In genomic region chr7:130982160-130982638, GRCh38 we compare ENCODE assay signal across 8 cellular contexts.
DNase-seq lines count a peak whose midpoint lies in the region; ATAC-seq and TF ChIP-seq lines count a peak whose summit lies in the region.

No MANE protein-coding gene starts in this region.

- peaks cover 2% of the 10 kb centered on the region for H3K27me3 Mint-ChIP-seq in endothelial cell (ENCODE audit: unreplicated experiment)
- H3K27me3 Mint-ChIP-seq in natural killer cell treated with Interleukin-12 subunit alpha and Interleukin-12 subunit beta and Interleukin-15 and Interleukin-18, amount 100 ng/mL, for 72 hours, result no peaks in the 10 kb centered on the region

- no peaks in the 10 kb centered on the region; the same call in 1 of the 2 replicates for H3K79me2 ChIP-seq in PC-3 (ENCODE audit: low read length)

- intact Hi-C loops in PC-3 (cut with micrococcal nuclease), result loop anchor here (1.0 kb wide), 3 partner anchors 15 to 58 kb away; no protein-coding TSS in a partner anchor

- peaks cover 3% of the 10 kb centered on the region; the same call in 1 of the 2 replicates for H3K4me1 ChIP-seq in PC-3 (ENCODE audit: insufficient read depth, low read length)

- peak; percentile 87 for TF ChIP-seq CTCF in PC-3 (conservative IDR thresholded peaks at IDR 0.05; ENCODE audit: low read depth, low read length)
- TF ChIP-seq CTCF in endothelial cell (IDR thresholded peaks at IDR 0.05; ENCODE audit: unreplicated experiment), result peak; percentile 25

- no peaks in the 10 kb centered on the region for H4K20me1 ChIP-seq in PC-3 (ENCODE audit: low read length)

- H3K27ac ChIP-seq in PC-3 (ENCODE audit: low read length), result no peak overlapping the region

- DNase-seq in activated naive CD4-positive, alpha-beta T cell treated with anti-CD3 and anti-CD28 coated beads, Interleukin-2, amount 50 U/mL, for 72 hours (ENCODE audit: low spot score in 2 of 2), result no peak
- DNase-seq in activated naive CD4-positive, alpha-beta T cell (lab: John Stamatoyannopoulos, UW), result no peak
- DNase-seq in PC-3, result peak; percentile 67
- DNase-seq in endothelial cell (ENCODE audit: low spot score), result no peak
- DNase-seq in natural killer cell treated with Interleukin-12 subunit alpha and Interleukin-12 subunit beta and Interleukin-15 and Interleukin-18, amount 100 ng/mL, for 72 hours (ENCODE audit: low spot score), result no peak
- DNase-seq in effector CD8-positive, alpha-beta T cell (lab: John Stamatoyannopoulos, UW), result no peak
- no peak for DNase-seq in mesenteric fat pad (ENCODE audit: low spot score)

- H3K9me3 Mint-ChIP-seq in activated naive CD4-positive, alpha-beta T cell treated with anti-CD3 and anti-CD28 coated beads, Interleukin-2, amount 50 U/mL, for 72 hours, result no peaks in the 10 kb centered on the region
- no peaks in the 10 kb centered on the region for H3K9me3 Mint-ChIP-seq in endothelial cell (ENCODE audit: unreplicated experiment)
- H3K9me3 Mint-ChIP-seq in natural killer cell treated with Interleukin-12 subunit alpha and Interleukin-12 subunit beta and Interleukin-15 and Interleukin-18, amount 100 ng/mL, for 72 hours, result no peaks in the 10 kb centered on the region

- ATAC-seq in activated naive CD4-positive, alpha-beta T cell treated with anti-CD3 and anti-CD28 coated beads, Interleukin-2, amount 50 U/mL, for 72 hours, result peak; percentile 78 to 82
- ATAC-seq in HG03460 (IDR thresholded peaks at IDR 0.05; ENCODE audit: unreplicated experiment) (peak; percentile 75), PC-3 (peak; percentile 85)
- peak; percentile 72 to 73 for ATAC-seq in natural killer cell treated with Interleukin-12 subunit alpha and Interleukin-12 subunit beta and Interleukin-15 and Interleukin-18, amount 100 ng/mL, for 72 hours

- no peak overlapping the region for H2AFZ ChIP-seq in PC-3 (ENCODE audit: low read length)

- no peak overlapping the region for H3K27ac Mint-ChIP-seq in activated naive CD4-positive, alpha-beta T cell treated with anti-CD3 and anti-CD28 coated beads, Interleukin-2, amount 50 U/mL, for 72 hours
- H3K27ac Mint-ChIP-seq in endothelial cell (ENCODE audit: unreplicated experiment), result no peak overlapping the region
- no peak overlapping the region for H3K27ac Mint-ChIP-seq in natural killer cell treated with Interleukin-12 subunit alpha and Interleukin-12 subunit beta and Interleukin-15 and Interleukin-18, amount 100 ng/mL, for 72 hours

- H3K4me2 ChIP-seq in PC-3 (ENCODE audit: low read length), result no peak overlapping the region

- no peak overlapping the region for H3K4me3 ChIP-seq in PC-3 (ENCODE audit: low read length)

- no TSS peak for BruUV-seq in PC-3 (replicated peaks; lab: Mats Ljungman, UMichigan)

- no peaks in the 10 kb centered on the region for H3K36me3 ChIP-seq in PC-3 (ENCODE audit: low read depth, low read length)

- H3K9me2 ChIP-seq in PC-3 (replicated peaks; ENCODE audit: low read length), result no peaks in the 10 kb centered on the region

- CTCF ChIA-PET in PC-3 (lab: Charles Lee), result interaction anchor here (0.6 to 1.7 kb wide), 9 partner anchors 13 to 100 kb away, joined by 3 to 9 read pairs (median 5); no protein-coding TSS in a partner anchor

- H3K9me3 ChIP-seq in PC-3 (ENCODE audit: low read length), result no peaks in the 10 kb centered on the region

- no peaks in the 10 kb centered on the region for H3K27me3 ChIP-seq in PC-3 (ENCODE audit: low read length)

- no peaks in the 10 kb centered on the region for H3F3A ChIP-seq in PC-3 (ENCODE audit: low read length, unreplicated experiment)

- H3K9ac ChIP-seq in PC-3 (ENCODE audit: low read length), result no peak overlapping the region

- POLR2A ChIA-PET in PC-3 (lab: Charles Lee; ENCODE audit: unreplicated experiment), result interaction anchor here (0.7 kb wide), 1 partner anchor 58 kb away, joined by 3 read pairs; no protein-coding TSS in a partner anchor

- H3K36me3 Mint-ChIP-seq in activated naive CD4-positive, alpha-beta T cell treated with anti-CD3 and anti-CD28 coated beads, Interleukin-2, amount 50 U/mL, for 72 hours, result peaks cover 4 to 25% of the 10 kb centered on the region in 2 donors
- no peaks in the 10 kb centered on the region for H3K36me3 Mint-ChIP-seq in endothelial cell (ENCODE audit: low read depth, unreplicated experiment)
- H3K36me3 Mint-ChIP-seq in natural killer cell treated with Interleukin-12 subunit alpha and Interleukin-12 subunit beta and Interleukin-15 and Interleukin-18, amount 100 ng/mL, for 72 hours, result peaks cover 5% of the 10 kb centered on the region

- H3K4me3 Mint-ChIP-seq in endothelial cell (ENCODE audit: unreplicated experiment), result no peak overlapping the region
- no peak overlapping the region for H3K4me3 Mint-ChIP-seq in natural killer cell treated with Interleukin-12 subunit alpha and Interleukin-12 subunit beta and Interleukin-15 and Interleukin-18, amount 100 ng/mL, for 72 hours

- peaks cover 4% of the 10 kb centered on the region for H3K4me1 Mint-ChIP-seq in endothelial cell (ENCODE audit: unreplicated experiment)
- H3K4me1 Mint-ChIP-seq in natural killer cell treated with Interleukin-12 subunit alpha and Interleukin-12 subunit beta and Interleukin-15 and Interleukin-18, amount 100 ng/mL, for 72 hours (ENCODE audit: low read depth in 2 of 2), result peaks cover 40 to 41% of the 10 kb centered on the region in 2 donors
